Comparison of ENCODE assay signal across 9 cellular contexts in genomic region chr6:95091823-95092436, GRCh38.
DNase-seq lines count a peak whose midpoint lies in the region; ATAC-seq and TF ChIP-seq lines count a peak whose summit lies in the region.
"Had no signal": no experiment of that assay in that cellular context is flagged by ENCODE, and none has a peak within 500 bp of the region (broad histone marks: within the 10 kb centered on the region; RNA-seq: fewer than 3 reads in every experiment).

No MANE protein-coding gene starts in this region.

- H3K27ac Mint-ChIP-seq in stimulated activated naive B cell treated with anti-CD40 and anti-IgM and Interleukin-4, amounts not matched to agents 10 μg/mL and 1 μg/mL and 100 μg/mL, for 72 hours, result no peak overlapping the region

- H3K4me1 Mint-ChIP-seq in stimulated activated naive B cell treated with anti-CD40 and anti-IgM and Interleukin-4, amounts not matched to agents 10 μg/mL and 1 μg/mL and 100 μg/mL, for 72 hours, result no peaks in the 10 kb centered on the region
- H3K4me1 Mint-ChIP-seq: central memory CD8-positive, alpha-beta T cell had no signal

- H3K4me1 ChIP-seq in heart right ventricle (peaks cover 0 to 4% (median 0%) of the 10 kb centered on the region in 9 donors), right atrium auricular region (no peaks in the 10 kb centered on the region)

- no peaks in the 10 kb centered on the region for H3K9me3 ChIP-seq in heart right ventricle
- no peaks in the 10 kb centered on the region for H3K9me3 ChIP-seq in right atrium auricular region

- TF ChIP-seq CTCF in heart right ventricle (IDR thresholded peaks at IDR 0.05), result peak in 8 of 9 donors; percentile 14 to 63 (median 56)
- TF ChIP-seq CTCF in right atrium auricular region (IDR thresholded peaks at IDR 0.05), result peak in 1 of 2 donors; percentile 66

- no peaks in the 10 kb centered on the region for H3K9me3 Mint-ChIP-seq in stimulated activated naive B cell treated with anti-CD40 and anti-IgM and Interleukin-4, amounts not matched to agents 10 μg/mL and 1 μg/mL and 100 μg/mL, for 72 hours
- H3K9me3 Mint-ChIP-seq: central memory CD8-positive, alpha-beta T cell had no signal

- H3K36me3 ChIP-seq in heart right ventricle (no peaks in the 10 kb centered on the region), right atrium auricular region (no peaks in the 10 kb centered on the region)

- H3K4me3 ChIP-seq in heart right ventricle, result no peak overlapping the region
- H3K4me3 ChIP-seq in right atrium auricular region, result no peak overlapping the region

- H3K27ac ChIP-seq in heart right ventricle, result no peak overlapping the region
- H3K27ac ChIP-seq in right atrium auricular region, result no peak overlapping the region

- ATAC-seq in heart right ventricle (peak in 3 of 8 donors; percentile 52 to 68 (median 58)), HG02798 (IDR thresholded peaks at IDR 0.05; ENCODE audit: poor library complexity, unreplicated experiment) (peak; percentile 86), SK-N-SH treated with all-trans-retinoic acid at 6 μM for 48 hours (peak; percentile 97)
- ATAC-seq in stimulated activated naive B cell treated with anti-CD40 and anti-IgM and Interleukin-4, amounts not matched to agents 10 μg/mL and 1 μg/mL and 100 μg/mL, for 72 hours (replicated peaks), result peak; percentile 71 to 80

- no peak for DNase-seq in heart right ventricle
- DNase-seq in right atrium auricular region (ENCODE audit: low spot score), result no peak
- peak; percentile 72 for DNase-seq in NCI-H1105 treated with DMSO at 0.1 percent for 48 hours (lab: John Stamatoyannopoulos, UW)
- DNase-seq in germinal center (ENCODE audit: low spot score), result peak; percentile 2
- DNase-seq in stimulated activated naive B cell treated with anti-CD40 and anti-IgM and Interleukin-4, amounts not matched to agents 10 μg/mL and 1 μg/mL and 100 μg/mL, for 72 hours, result no peak
- no peak for DNase-seq in activated naive CD4-positive, alpha-beta T cell treated with Interleukin-2 at 50 U/mL for 16 hours

- H3K27me3 ChIP-seq in heart right ventricle (peaks cover 0 to 11% (median 0%) of the 10 kb centered on the region in 7 donors), right atrium auricular region (no peaks in the 10 kb centered on the region)

- WGBS in heart right ventricle, 2 donors, result 54 to 66% methylated on average over 5 of the region's 5 CpGs

- no peaks in the 10 kb centered on the region for H3K27me3 Mint-ChIP-seq in stimulated activated naive B cell treated with anti-CD40 and anti-IgM and Interleukin-4, amounts not matched to agents 10 μg/mL and 1 μg/mL and 100 μg/mL, for 72 hours
- H3K27me3 Mint-ChIP-seq: central memory CD8-positive, alpha-beta T cell had no signal

- no peaks in the 10 kb centered on the region for H3K36me3 Mint-ChIP-seq in stimulated activated naive B cell treated with anti-CD40 and anti-IgM and Interleukin-4, amounts not matched to agents 10 μg/mL and 1 μg/mL and 100 μg/mL, for 72 hours

- H3K4me3 Mint-ChIP-seq in stimulated activated naive B cell treated with anti-CD40 and anti-IgM and Interleukin-4, amounts not matched to agents 10 μg/mL and 1 μg/mL and 100 μg/mL, for 72 hours, result no peak overlapping the region
- H3K4me3 Mint-ChIP-seq: central memory CD8-positive, alpha-beta T cell had no signal

- intact Hi-C loops in heart right ventricle (cut with DNase I), result no loop called here

TF ChIP-seq in SK-N-SH treated with all-trans-retinoic acid at 6 μM for 48 hours, 23 proteins besides CTCF, POLR2A, EP300 and RAD21:
- TF ChIP-seq CSDC2 (CRISPR knock-in tag; IDR thresholded peaks at IDR 0.05), result no peak
- no peak for TF ChIP-seq OSR1 (CRISPR knock-in tag; IDR thresholded peaks at IDR 0.05)
- TF ChIP-seq ARNTL (CRISPR knock-in tag; IDR thresholded peaks at IDR 0.05; ENCODE audit: borderline replicate concordance, low read depth), result no peak
- no peak for TF ChIP-seq ZFP30 (CRISPR knock-in tag; IDR thresholded peaks at IDR 0.05)
- no peak for TF ChIP-seq POU6F1 (CRISPR knock-in tag; IDR thresholded peaks at IDR 0.05; ENCODE audit: borderline replicate concordance, low read depth)
- TF ChIP-seq TOX (CRISPR knock-in tag; IDR thresholded peaks at IDR 0.05; ENCODE audit: borderline replicate concordance), result no peak
- no peak for TF ChIP-seq ZFP3 (CRISPR knock-in tag; IDR thresholded peaks at IDR 0.05)
- TF ChIP-seq PATZ1 (CRISPR knock-in tag; IDR thresholded peaks at IDR 0.05; ENCODE audit: borderline replicate concordance), result no peak
- no peak for TF ChIP-seq ZNF8 (CRISPR knock-in tag; IDR thresholded peaks at IDR 0.05)
- no peak for TF ChIP-seq TSHZ2 (CRISPR knock-in tag; IDR thresholded peaks at IDR 0.05)
- TF ChIP-seq RARB (CRISPR knock-in tag; IDR thresholded peaks at IDR 0.05), result no peak
- no peak for TF ChIP-seq CSRNP3 (CRISPR knock-in tag; IDR thresholded peaks at IDR 0.05)

Comparison
In these comparisons a context has a peak if more than half of its experiments do, and no peak if none do; other contexts are left out.
1. DNase-seq: peak in NCI-H1105 treated with DMSO at 0.1 percent for 48 hours (single experiment) and germinal center (single experiment); none in heart right ventricle (0 of 2), right atrium auricular region (single experiment), stimulated activated naive B cell treated with anti-CD40 and anti-IgM and Interleukin-4, amounts not matched to agents 10 μg/mL and 1 μg/mL and 100 μg/mL, for 72 hours (single experiment) and activated naive CD4-positive, alpha-beta T cell treated with Interleukin-2 at 50 U/mL for 16 hours (single experiment).